Comparison of ENCODE assay signal across 8 cellular contexts in the genomic region with DNA sequence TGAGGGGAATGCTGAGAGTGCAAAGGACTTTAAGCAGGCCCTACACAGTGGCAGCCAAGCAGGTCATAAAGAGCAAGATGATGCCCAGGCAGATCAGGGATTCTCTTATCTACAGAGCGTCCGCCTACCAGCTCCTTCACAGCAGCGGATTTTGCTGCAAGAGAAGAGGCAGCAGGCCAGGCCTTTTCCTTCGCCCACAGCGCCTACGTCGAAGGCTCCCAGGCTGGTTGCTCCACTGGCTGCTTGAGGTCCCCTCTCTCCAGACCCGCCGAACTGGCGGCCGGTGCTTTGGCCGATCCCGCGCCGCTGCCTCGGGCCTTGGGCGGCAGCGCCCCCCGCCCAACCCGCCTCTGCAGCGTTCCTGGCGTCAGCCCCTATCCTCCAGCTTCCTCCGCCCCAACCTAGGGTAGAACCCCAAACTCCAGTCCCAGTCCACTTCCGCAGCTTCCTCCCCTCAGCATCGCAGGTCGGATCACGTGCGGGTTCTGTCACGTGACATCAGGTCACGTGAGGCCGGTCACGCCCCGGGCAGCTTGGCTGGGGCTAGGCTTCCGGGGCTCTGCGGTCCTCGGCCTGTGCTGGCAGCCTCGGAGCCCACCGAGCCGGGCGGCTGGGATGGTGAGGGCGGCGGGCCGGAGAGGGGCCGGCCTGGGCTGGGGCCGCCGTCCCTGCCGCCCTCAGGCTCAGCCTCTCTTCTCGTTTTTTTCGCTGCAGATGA. TPM values are rescaled to one million over a fixed set of nuclear protein-coding genes. Genes with fewer than 3 reads are reported as not detected.
DNase-seq lines count a peak whose midpoint lies in the region; ATAC-seq and TF ChIP-seq lines count a peak whose summit lies in the region.
"Not testable (repeated sequence)": the region's sequence is repeated elsewhere in the genome, so short reads cannot be mapped to it uniquely, and the experiment has no call there.

A gene with protein sequence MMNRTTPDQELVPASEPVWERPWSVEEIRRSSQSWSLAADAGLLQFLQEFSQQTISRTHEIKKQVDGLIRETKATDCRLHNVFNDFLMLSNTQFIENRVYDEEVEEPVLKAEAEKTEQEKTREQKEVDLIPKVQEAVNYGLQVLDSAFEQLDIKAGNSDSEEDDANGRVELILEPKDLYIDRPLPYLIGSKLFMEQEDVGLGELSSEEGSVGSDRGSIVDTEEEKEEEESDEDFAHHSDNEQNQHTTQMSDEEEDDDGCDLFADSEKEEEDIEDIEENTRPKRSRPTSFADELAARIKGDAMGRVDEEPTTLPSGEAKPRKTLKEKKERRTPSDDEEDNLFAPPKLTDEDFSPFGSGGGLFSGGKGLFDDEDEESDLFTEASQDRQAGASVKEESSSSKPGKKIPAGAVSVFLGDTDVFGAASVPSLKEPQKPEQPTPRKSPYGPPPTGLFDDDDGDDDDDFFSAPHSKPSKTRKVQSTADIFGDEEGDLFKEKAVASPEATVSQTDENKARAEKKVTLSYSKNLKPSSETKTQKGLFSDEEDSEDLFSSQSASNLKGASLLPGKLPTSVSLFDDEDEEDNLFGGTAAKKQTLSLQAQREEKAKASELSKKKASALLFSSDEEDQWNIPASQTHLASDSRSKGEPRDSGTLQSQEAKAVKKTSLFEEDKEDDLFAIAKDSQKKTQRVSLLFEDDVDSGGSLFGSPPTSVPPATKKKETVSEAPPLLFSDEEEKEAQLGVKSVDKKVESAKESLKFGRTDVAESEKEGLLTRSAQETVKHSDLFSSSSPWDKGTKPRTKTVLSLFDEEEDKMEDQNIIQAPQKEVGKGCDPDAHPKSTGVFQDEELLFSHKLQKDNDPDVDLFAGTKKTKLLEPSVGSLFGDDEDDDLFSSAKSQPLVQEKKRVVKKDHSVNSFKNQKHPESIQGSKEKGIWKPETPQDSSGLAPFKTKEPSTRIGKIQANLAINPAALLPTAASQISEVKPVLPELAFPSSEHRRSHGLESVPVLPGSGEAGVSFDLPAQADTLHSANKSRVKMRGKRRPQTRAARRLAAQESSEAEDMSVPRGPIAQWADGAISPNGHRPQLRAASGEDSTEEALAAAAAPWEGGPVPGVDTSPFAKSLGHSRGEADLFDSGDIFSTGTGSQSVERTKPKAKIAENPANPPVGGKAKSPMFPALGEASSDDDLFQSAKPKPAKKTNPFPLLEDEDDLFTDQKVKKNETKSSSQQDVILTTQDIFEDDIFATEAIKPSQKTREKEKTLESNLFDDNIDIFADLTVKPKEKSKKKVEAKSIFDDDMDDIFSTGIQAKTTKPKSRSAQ (N-terminal part only) (plus strand): TSS at position 564 of the 718 bp plus-strand sequence. CDS start 52 bp downstream, at position 616.

- not testable (repeated sequence) for H3K36me3 ChIP-seq in osteoblast (ENCODE audit: insufficient read depth, low read length)

- H4K20me1 ChIP-seq in osteoblast (ENCODE audit: insufficient read depth, low read length), result not testable (repeated sequence)

- peak within 1 kb of the TSS; percentile 70 for H3K4me2 ChIP-seq in osteoblast (ENCODE audit: insufficient read depth, low read length)

- H3K4me3 ChIP-seq in GM12875 (ENCODE audit: low read depth, low read length), result peak within 1 kb of the TSS; percentile 81
- peak within 1 kb of the TSS; percentile 79 for H3K4me3 ChIP-seq in osteoblast (ENCODE audit: insufficient read depth, low read length)

- not testable (repeated sequence) for H3K36me3 Mint-ChIP-seq in T-cell; activated naive CD8-positive, alpha-beta T cell treated with anti-CD3 and anti-CD28 coated beads, Interleukin-2, amount 50 U/mL, for 24 hours (ENCODE audit: low read depth)

- H3K79me2 ChIP-seq in osteoblast (ENCODE audit: insufficient read depth, low read length), result not testable (repeated sequence)

- H3K4me1 ChIP-seq in osteoblast (ENCODE audit: insufficient read depth, low read length), result not testable (repeated sequence)

- H3K27ac ChIP-seq in osteoblast (ENCODE audit: low read depth, low read length), result not testable (repeated sequence)
- H3K27ac ChIP-seq in temporal lobe (ENCODE audit: low read depth, low read length), result peak within 1 kb of the TSS; percentile 17

- H3K27ac Mint-ChIP-seq in T-cell, result peak within 1 kb of the TSS; percentile 89 to 90
- H3K27ac Mint-ChIP-seq in activated naive CD8-positive, alpha-beta T cell treated with anti-CD3 and anti-CD28 coated beads, Interleukin-2, amount 50 U/mL, for 24 hours, result peak within 1 kb of the TSS; percentile 91

- peak; percentile 93 for ATAC-seq in HG02678 (IDR thresholded peaks at IDR 0.05; ENCODE audit: unreplicated experiment)
- ATAC-seq in T-cell (replicated peaks in 1 of 4), result peak; percentile 91 to 93 (median 92)
- ATAC-seq in activated naive CD8-positive, alpha-beta T cell treated with anti-CD3 and anti-CD28 coated beads, Interleukin-2, amount 50 U/mL, for 24 hours, result peak; percentile 95

- peak; percentile 31 for DNase-seq in NCI-H1105 treated with DMSO at 0.1 percent for 48 hours (lab: John Stamatoyannopoulos, UW)
- DNase-seq in T-cell, result peak; percentile 83 to 98 (median 92)
- DNase-seq in activated naive CD8-positive, alpha-beta T cell treated with anti-CD3 and anti-CD28 coated beads, Interleukin-2, amount 50 U/mL, for 24 hours, result peak; percentile 96
- peak; percentile 57 to 97 (median 91) for DNase-seq in head of caudate nucleus
- DNase-seq in osteoblast (ENCODE audit: insufficient read length, low spot score, missing footprints), result peak; percentile 76

- CTCF ChIA-PET in T-cell (lab: Charles Lee), result not testable (repeated sequence)

- not testable (repeated sequence) for H3K9me3 Mint-ChIP-seq in T-cell; activated naive CD8-positive, alpha-beta T cell treated with anti-CD3 and anti-CD28 coated beads, Interleukin-2, amount 50 U/mL, for 24 hours

- intact Hi-C loops in head of caudate nucleus (cut with DNase I), result not testable (repeated sequence)

- H3K27me3 ChIP-seq in osteoblast (ENCODE audit: insufficient read depth, low read length), result not testable (repeated sequence)

- peak within 1 kb of the TSS; percentile 74 for H2AFZ ChIP-seq in osteoblast (ENCODE audit: low read length)

- H3K9me3 ChIP-seq in osteoblast (ENCODE audit: low read depth, low read length), result not testable (repeated sequence)

- H3K4me3 Mint-ChIP-seq in T-cell, result peak within 1 kb of the TSS; percentile 74 to 86 (median 83)
- H3K4me3 Mint-ChIP-seq in activated naive CD8-positive, alpha-beta T cell treated with anti-CD3 and anti-CD28 coated beads, Interleukin-2, amount 50 U/mL, for 24 hours, result peak within 1 kb of the TSS; percentile 83

- H3K27me3 Mint-ChIP-seq in T-cell; activated naive CD8-positive, alpha-beta T cell treated with anti-CD3 and anti-CD28 coated beads, Interleukin-2, amount 50 U/mL, for 24 hours: not testable (repeated sequence)

- peaks cover 10 to 17% (median 15%) of the 10 kb centered on the region in 3 donors for H3K4me1 Mint-ChIP-seq in T-cell
- peaks cover 13% of the 10 kb centered on the region for H3K4me1 Mint-ChIP-seq in activated naive CD8-positive, alpha-beta T cell treated with anti-CD3 and anti-CD28 coated beads, Interleukin-2, amount 50 U/mL, for 24 hours

- TF ChIP-seq CTCF in GM12875 (IDR thresholded peaks at IDR 0.05; ENCODE audit: borderline replicate concordance, insufficient read depth, low read depth, low read length); osteoblast (IDR thresholded peaks at IDR 0.05; ENCODE audit: extremely low read depth, low read depth, low read length): not testable (repeated sequence)

- POLR2A ChIA-PET in T-cell (lab: Charles Lee), result not testable (repeated sequence)

RNA-seq across cellular contexts. Expression of the gene that starts here (rescaled TPM):
- total RNA-seq in T-cell (10 to 100 TPM; 51.3 to 66.6 (median 62.5) TPM), osteoblast (69.5 and 88.7 TPM in 2 replicates), temporal lobe (35.9 TPM)

Comparison
In these comparisons a context has a peak if more than half of its experiments do, and no peak if none do; other contexts are left out.
1. DNase-seq: peak in every context shown above with its lines; median percentile 96 in activated naive CD8-positive, alpha-beta T cell treated with anti-CD3 and anti-CD28 coated beads, Interleukin-2, amount 50 U/mL, for 24 hours; 92 in T-cell; 91 in head of caudate nucleus; 76 in osteoblast; 31 in NCI-H1105 treated with DMSO at 0.1 percent for 48 hours.